In the genomic region with DNA sequence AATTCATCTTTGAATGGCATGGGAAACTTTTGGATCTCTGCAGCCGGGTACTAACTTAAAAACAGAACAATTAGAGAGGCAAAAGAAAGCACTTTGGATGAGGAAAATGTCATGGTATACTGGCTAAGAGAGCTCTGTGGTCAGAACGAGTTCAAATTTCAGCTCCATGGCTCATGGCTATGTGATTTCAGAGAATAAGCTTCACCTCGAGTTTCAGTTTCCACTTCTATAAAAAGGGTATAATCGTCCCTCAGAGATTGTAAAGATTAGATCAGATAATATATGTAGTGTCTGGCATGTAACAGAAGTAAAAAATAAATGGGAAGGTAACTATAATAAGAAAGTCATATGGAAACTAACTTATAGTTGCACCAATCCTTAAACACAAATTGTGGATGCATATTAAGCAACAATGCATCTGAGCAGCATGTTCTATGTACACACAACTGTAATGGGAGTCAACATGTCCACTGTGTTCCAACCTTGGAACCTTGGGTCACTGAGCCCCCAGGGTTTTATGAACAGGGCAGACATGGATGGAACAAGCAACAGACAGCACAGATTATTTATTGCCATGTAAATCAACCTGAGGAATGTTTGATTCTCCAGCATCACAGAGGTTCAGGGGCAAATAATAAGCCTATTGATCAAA, we compare ENCODE assay signal across 1 cellular context.
TF ChIP-seq lines count a peak whose summit lies in the region.

No MANE protein-coding gene starts in this region.

TF ChIP-seq in GM23338, 12 proteins besides CTCF, POLR2A, EP300 and RAD21 (continued from another document):
- TF ChIP-seq, protein P1, sequence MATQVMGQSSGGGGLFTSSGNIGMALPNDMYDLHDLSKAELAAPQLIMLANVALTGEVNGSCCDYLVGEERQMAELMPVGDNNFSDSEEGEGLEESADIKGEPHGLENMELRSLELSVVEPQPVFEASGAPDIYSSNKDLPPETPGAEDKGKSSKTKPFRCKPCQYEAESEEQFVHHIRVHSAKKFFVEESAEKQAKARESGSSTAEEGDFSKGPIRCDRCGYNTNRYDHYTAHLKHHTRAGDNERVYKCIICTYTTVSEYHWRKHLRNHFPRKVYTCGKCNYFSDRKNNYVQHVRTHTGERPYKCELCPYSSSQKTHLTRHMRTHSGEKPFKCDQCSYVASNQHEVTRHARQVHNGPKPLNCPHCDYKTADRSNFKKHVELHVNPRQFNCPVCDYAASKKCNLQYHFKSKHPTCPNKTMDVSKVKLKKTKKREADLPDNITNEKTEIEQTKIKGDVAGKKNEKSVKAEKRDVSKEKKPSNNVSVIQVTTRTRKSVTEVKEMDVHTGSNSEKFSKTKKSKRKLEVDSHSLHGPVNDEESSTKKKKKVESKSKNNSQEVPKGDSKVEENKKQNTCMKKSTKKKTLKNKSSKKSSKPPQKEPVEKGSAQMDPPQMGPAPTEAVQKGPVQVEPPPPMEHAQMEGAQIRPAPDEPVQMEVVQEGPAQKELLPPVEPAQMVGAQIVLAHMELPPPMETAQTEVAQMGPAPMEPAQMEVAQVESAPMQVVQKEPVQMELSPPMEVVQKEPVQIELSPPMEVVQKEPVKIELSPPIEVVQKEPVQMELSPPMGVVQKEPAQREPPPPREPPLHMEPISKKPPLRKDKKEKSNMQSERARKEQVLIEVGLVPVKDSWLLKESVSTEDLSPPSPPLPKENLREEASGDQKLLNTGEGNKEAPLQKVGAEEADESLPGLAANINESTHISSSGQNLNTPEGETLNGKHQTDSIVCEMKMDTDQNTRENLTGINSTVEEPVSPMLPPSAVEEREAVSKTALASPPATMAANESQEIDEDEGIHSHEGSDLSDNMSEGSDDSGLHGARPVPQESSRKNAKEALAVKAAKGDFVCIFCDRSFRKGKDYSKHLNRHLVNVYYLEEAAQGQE (IDR thresholded peaks at IDR 0.05; ENCODE audit: unreplicated experiment), result no peak
- no peak for TF ChIP-seq CREB1 (CRISPR knock-in tag; IDR thresholded peaks at IDR 0.05; ENCODE audit: low read depth)
- no peak for TF ChIP-seq NANOG (IDR thresholded peaks at IDR 0.05; ENCODE audit: borderline replicate concordance)
- no peak for TF ChIP-seq EZH2 (IDR thresholded peaks at IDR 0.05; ENCODE audit: low read depth, unreplicated experiment)
